Comparison of ENCODE assay signal across 1 cellular context in genomic region chr7:105719395-105719794, GRCh38.
TF ChIP-seq lines count a peak whose summit lies in the region.

No MANE protein-coding gene starts in this region.

TF ChIP-seq in WTC11, 78 proteins besides CTCF, POLR2A, EP300 and RAD21 (continued from another document):
- TF ChIP-seq, protein P1, sequence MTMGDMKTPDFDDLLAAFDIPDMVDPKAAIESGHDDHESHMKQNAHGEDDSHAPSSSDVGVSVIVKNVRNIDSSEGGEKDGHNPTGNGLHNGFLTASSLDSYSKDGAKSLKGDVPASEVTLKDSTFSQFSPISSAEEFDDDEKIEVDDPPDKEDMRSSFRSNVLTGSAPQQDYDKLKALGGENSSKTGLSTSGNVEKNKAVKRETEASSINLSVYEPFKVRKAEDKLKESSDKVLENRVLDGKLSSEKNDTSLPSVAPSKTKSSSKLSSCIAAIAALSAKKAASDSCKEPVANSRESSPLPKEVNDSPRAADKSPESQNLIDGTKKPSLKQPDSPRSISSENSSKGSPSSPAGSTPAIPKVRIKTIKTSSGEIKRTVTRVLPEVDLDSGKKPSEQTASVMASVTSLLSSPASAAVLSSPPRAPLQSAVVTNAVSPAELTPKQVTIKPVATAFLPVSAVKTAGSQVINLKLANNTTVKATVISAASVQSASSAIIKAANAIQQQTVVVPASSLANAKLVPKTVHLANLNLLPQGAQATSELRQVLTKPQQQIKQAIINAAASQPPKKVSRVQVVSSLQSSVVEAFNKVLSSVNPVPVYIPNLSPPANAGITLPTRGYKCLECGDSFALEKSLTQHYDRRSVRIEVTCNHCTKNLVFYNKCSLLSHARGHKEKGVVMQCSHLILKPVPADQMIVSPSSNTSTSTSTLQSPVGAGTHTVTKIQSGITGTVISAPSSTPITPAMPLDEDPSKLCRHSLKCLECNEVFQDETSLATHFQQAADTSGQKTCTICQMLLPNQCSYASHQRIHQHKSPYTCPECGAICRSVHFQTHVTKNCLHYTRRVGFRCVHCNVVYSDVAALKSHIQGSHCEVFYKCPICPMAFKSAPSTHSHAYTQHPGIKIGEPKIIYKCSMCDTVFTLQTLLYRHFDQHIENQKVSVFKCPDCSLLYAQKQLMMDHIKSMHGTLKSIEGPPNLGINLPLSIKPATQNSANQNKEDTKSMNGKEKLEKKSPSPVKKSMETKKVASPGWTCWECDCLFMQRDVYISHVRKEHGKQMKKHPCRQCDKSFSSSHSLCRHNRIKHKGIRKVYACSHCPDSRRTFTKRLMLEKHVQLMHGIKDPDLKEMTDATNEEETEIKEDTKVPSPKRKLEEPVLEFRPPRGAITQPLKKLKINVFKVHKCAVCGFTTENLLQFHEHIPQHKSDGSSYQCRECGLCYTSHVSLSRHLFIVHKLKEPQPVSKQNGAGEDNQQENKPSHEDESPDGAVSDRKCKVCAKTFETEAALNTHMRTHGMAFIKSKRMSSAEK (CRISPR knock-in tag; IDR thresholded peaks at IDR 0.05; ENCODE audit: borderline replicate concordance) = no peak
- TF ChIP-seq CBFB (CRISPR knock-in tag; IDR thresholded peaks at IDR 0.05; ENCODE audit: low read depth) = no peak
- no peak for TF ChIP-seq GABPB1 (CRISPR knock-in tag; IDR thresholded peaks at IDR 0.05)
- no peak for TF ChIP-seq IRF1 (CRISPR knock-in tag; IDR thresholded peaks at IDR 0.05)
- TF ChIP-seq, protein P2, sequence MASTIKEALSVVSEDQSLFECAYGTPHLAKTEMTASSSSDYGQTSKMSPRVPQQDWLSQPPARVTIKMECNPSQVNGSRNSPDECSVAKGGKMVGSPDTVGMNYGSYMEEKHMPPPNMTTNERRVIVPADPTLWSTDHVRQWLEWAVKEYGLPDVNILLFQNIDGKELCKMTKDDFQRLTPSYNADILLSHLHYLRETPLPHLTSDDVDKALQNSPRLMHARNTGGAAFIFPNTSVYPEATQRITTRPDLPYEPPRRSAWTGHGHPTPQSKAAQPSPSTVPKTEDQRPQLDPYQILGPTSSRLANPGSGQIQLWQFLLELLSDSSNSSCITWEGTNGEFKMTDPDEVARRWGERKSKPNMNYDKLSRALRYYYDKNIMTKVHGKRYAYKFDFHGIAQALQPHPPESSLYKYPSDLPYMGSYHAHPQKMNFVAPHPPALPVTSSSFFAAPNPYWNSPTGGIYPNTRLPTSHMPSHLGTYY (CRISPR knock-in tag; IDR thresholded peaks at IDR 0.05) = no peak
- TF ChIP-seq HMGA2 (CRISPR knock-in tag; IDR thresholded peaks at IDR 0.05) = no peak
- TF ChIP-seq ZNF425 (CRISPR knock-in tag; conservative IDR thresholded peaks at IDR 0.05) = no peak
